Comparison of ENCODE assay signal across 21 cellular contexts in genomic region chr12:27104546-27104945, GRCh38. TPM values are rescaled to one million over a fixed set of nuclear protein-coding genes. Genes with fewer than 3 reads are reported as not detected.
A peak's percentile ranks its signal among the peaks of the same experiment; 100 is the strongest.
DNase-seq lines count a peak whose midpoint lies in the region; ATAC-seq and TF ChIP-seq lines count a peak whose summit lies in the region.
"Had no signal": no experiment of that assay in that cellular context is flagged by ENCODE, and none has a peak within 500 bp of the region (broad histone marks: within the 10 kb centered on the region; RNA-seq: fewer than 3 reads in every experiment).

No MANE protein-coding gene starts in this region.

- no peaks in the 10 kb centered on the region for H3K9me3 Mint-ChIP-seq in activated CD8-positive, alpha-beta memory T cell treated with anti-CD3 and anti-CD28 coated beads, Interleukin-2, amount 10 ng/mL, durations not matched to agents 7 days and 5 days (ENCODE audit: low read depth)
- H3K9me3 Mint-ChIP-seq in activated naive CD4-positive, alpha-beta T cell treated with anti-CD3 and anti-CD28 coated beads, Interleukin-2, amount 10 ng/mL, durations not matched to agents 7 days and 5 days = no peaks in the 10 kb centered on the region

- H3K27me3 Mint-ChIP-seq in activated CD8-positive, alpha-beta memory T cell treated with anti-CD3 and anti-CD28 coated beads, Interleukin-2, amount 10 ng/mL, durations not matched to agents 7 days and 5 days = no peaks in the 10 kb centered on the region
- H3K27me3 Mint-ChIP-seq in activated naive CD4-positive, alpha-beta T cell treated with anti-CD3 and anti-CD28 coated beads, Interleukin-2, amount 10 ng/mL, durations not matched to agents 7 days and 5 days = no peaks in the 10 kb centered on the region

- ATAC-seq in GM18868 (IDR thresholded peaks at IDR 0.05; ENCODE audit: unreplicated experiment) = no peak
- no peak for ATAC-seq in activated CD8-positive, alpha-beta memory T cell treated with anti-CD3 and anti-CD28 coated beads, Interleukin-2, amount 10 ng/mL, durations not matched to agents 7 days and 5 days

- no peak overlapping the region for H3K14ac ChIP-seq in mesenchymal stem cell (ENCODE audit: low read length in 2 of 2)

- no peak overlapping the region for H2BK15ac ChIP-seq in mesenchymal stem cell (ENCODE audit: low read depth, poor library complexity, severe bottlenecking)

- H2AK5ac ChIP-seq in mesenchymal stem cell (ENCODE audit: low read length, severe bottlenecking) = no peak overlapping the region

- no peak overlapping the region for H3K27ac Mint-ChIP-seq in activated CD8-positive, alpha-beta memory T cell treated with anti-CD3 and anti-CD28 coated beads, Interleukin-2, amount 10 ng/mL, durations not matched to agents 7 days and 5 days
- H3K27ac Mint-ChIP-seq in activated naive CD4-positive, alpha-beta T cell treated with anti-CD3 and anti-CD28 coated beads, Interleukin-2, amount 10 ng/mL, durations not matched to agents 7 days and 5 days = no peak overlapping the region
- H3K27ac Mint-ChIP-seq: H9 had no signal

- WGBS in mesenchymal stem cell = no CpG with 5 or more reads among the region's 4 CpGs

- no peaks in the 10 kb centered on the region for H3K36me3 Mint-ChIP-seq in activated CD8-positive, alpha-beta memory T cell treated with anti-CD3 and anti-CD28 coated beads, Interleukin-2, amount 10 ng/mL, durations not matched to agents 7 days and 5 days
- H3K36me3 Mint-ChIP-seq in activated naive CD4-positive, alpha-beta T cell treated with anti-CD3 and anti-CD28 coated beads, Interleukin-2, amount 10 ng/mL, durations not matched to agents 7 days and 5 days = no peaks in the 10 kb centered on the region

- H3K9ac ChIP-seq in mesenchymal stem cell (ENCODE audit: low read length) = no peak overlapping the region

- no peak overlapping the region for H4K91ac ChIP-seq in mesenchymal stem cell (ENCODE audit: low read length)

- CTCF ChIA-PET in activated CD8-positive, alpha-beta memory T cell treated with anti-CD3 and anti-CD28 coated beads, Interleukin-2, amount 10 ng/mL, durations not matched to agents 7 days and 5 days (lab: Charles Lee) = no interaction called here
- CTCF ChIA-PET in activated naive CD4-positive, alpha-beta T cell treated with anti-CD3 and anti-CD28 coated beads, Interleukin-2, amount 10 ng/mL, durations not matched to agents 7 days and 5 days (lab: Charles Lee) = interaction anchor here (1.0 kb wide), 1 partner anchor 19 kb away, joined by 4 read pairs; no protein-coding TSS in a partner anchor

- no peak overlapping the region for H3K4me3 Mint-ChIP-seq in activated CD8-positive, alpha-beta memory T cell treated with anti-CD3 and anti-CD28 coated beads, Interleukin-2, amount 10 ng/mL, durations not matched to agents 7 days and 5 days
- no peak overlapping the region for H3K4me3 Mint-ChIP-seq in activated naive CD4-positive, alpha-beta T cell treated with anti-CD3 and anti-CD28 coated beads, Interleukin-2, amount 10 ng/mL, durations not matched to agents 7 days and 5 days
- H3K4me3 Mint-ChIP-seq: H9 had no signal

- H2BK12ac ChIP-seq in mesenchymal stem cell (ENCODE audit: low read length in 2 of 2) = no peak overlapping the region

- no peak overlapping the region for H3K23ac ChIP-seq in mesenchymal stem cell (ENCODE audit: low read length in 2 of 2)

- H3K4me1 Mint-ChIP-seq in activated CD8-positive, alpha-beta memory T cell treated with anti-CD3 and anti-CD28 coated beads, Interleukin-2, amount 10 ng/mL, durations not matched to agents 7 days and 5 days = peaks cover 5% of the 10 kb centered on the region
- peaks cover 4% of the 10 kb centered on the region for H3K4me1 Mint-ChIP-seq in activated naive CD4-positive, alpha-beta T cell treated with anti-CD3 and anti-CD28 coated beads, Interleukin-2, amount 10 ng/mL, durations not matched to agents 7 days and 5 days

- no peak overlapping the region for H3K4me3 ChIP-seq in AG10803 (ENCODE audit: low read length)
- no peak overlapping the region for H3K4me3 ChIP-seq in choroid plexus epithelial cell (ENCODE audit: low read depth, low read length)
- H3K4me3 ChIP-seq in mesenchymal stem cell (ENCODE audit: insufficient read depth in 1 of 2, low read depth in 1 of 2, low read length in 2 of 2) = no peak overlapping the region
- H3K4me3 ChIP-seq: Peyer's patch had no signal

- H3K36me3 ChIP-seq in mesenchymal stem cell (ENCODE audit: control insufficient read depth in 1 of 2, insufficient read depth in 2 of 2, low read depth in 1 of 2, low read length in 2 of 2) = no peaks in the 10 kb centered on the region
- H3K36me3 ChIP-seq: Peyer's patch had no signal

- no peaks in the 10 kb centered on the region for H3K27me3 ChIP-seq in mesenchymal stem cell (ENCODE audit: control insufficient read depth in 1 of 2, insufficient read depth in 1 of 2, low read length in 2 of 2)
- H3K27me3 ChIP-seq: Peyer's patch had no signal

- no peaks in the 10 kb centered on the region for H3K79me1 ChIP-seq in mesenchymal stem cell (replicated peaks; ENCODE audit: low read length, poor library complexity, severe bottlenecking)

- H3K4me2 ChIP-seq in mesenchymal stem cell (ENCODE audit: low read length, poor library complexity, severe bottlenecking) = no peak overlapping the region

- no peaks in the 10 kb centered on the region for H3K4me1 ChIP-seq in mesenchymal stem cell (ENCODE audit: control insufficient read depth, insufficient read depth, low read depth, low read length)
- H3K4me1 ChIP-seq: Peyer's patch had no signal

- H4K8ac ChIP-seq in mesenchymal stem cell (ENCODE audit: low read length) = no peak overlapping the region

- no peak overlapping the region for H2BK5ac ChIP-seq in mesenchymal stem cell (ENCODE audit: low read depth, low read length, poor library complexity, severe bottlenecking)

- H3K18ac ChIP-seq in mesenchymal stem cell (ENCODE audit: low read depth in 1 of 2, low read length in 2 of 2) = no peak overlapping the region

- no peaks in the 10 kb centered on the region for H3K9me3 ChIP-seq in mesenchymal stem cell (ENCODE audit: control insufficient read depth, low read length)
- H3K9me3 ChIP-seq: Peyer's patch had no signal

- no peak overlapping the region for H3K4ac ChIP-seq in mesenchymal stem cell (ENCODE audit: low read depth in 1 of 2, low read length in 2 of 2)

- no peak overlapping the region for H2AFZ ChIP-seq in mesenchymal stem cell (ENCODE audit: low read depth, low read length)

- no peak for TF ChIP-seq CTCF in AG10803 (conservative IDR thresholded peaks at IDR 0.05; ENCODE audit: low read length)
- TF ChIP-seq CTCF in choroid plexus epithelial cell (conservative IDR thresholded peaks at IDR 0.05; ENCODE audit: low read depth, low read length) = no peak

- peak; percentile 62 for DNase-seq in AG10803 (ENCODE audit: low read depth)
- DNase-seq in M059J (ENCODE audit: low read depth) = peak; percentile 9
- peak; percentile 68 for DNase-seq in choroid plexus epithelial cell (ENCODE audit: low read depth)
- peak; percentile 34 for DNase-seq in mesenchymal stem cell
- no peak for DNase-seq in activated CD8-positive, alpha-beta memory T cell treated with anti-CD3 and anti-CD28 coated beads, Interleukin-2, amount 50 U/mL, for 48 hours
- no peak for DNase-seq in activated CD8-positive, alpha-beta memory T cell treated with anti-CD3 and anti-CD28 coated beads, Interleukin-2, amount 10 ng/mL, durations not matched to agents 7 days and 5 days
- no peak for DNase-seq in activated naive CD4-positive, alpha-beta T cell treated with anti-CD3 and anti-CD28 coated beads, Interleukin-2, amount 10 ng/mL, durations not matched to agents 7 days and 5 days
- DNase-seq: DMS79 treated with DMSO at 0.1 percent for 48 hours; H9; NCI-H1105 treated with DMSO at 0.1 percent for 48 hours; NCI-H1694 treated with DMSO at 0.1 percent for 48 hours; NCI-H2107; NCI-H510A; NCI-H748 treated with DMSO at 0.1 percent for 48 hours; NK-92 treated with Interleukin-12 subunit alpha and Interleukin-12 subunit beta, amount 100 ng/mL, for 24 hours; Peyer's patch had no signal

- no peak overlapping the region for H3K27ac ChIP-seq in mesenchymal stem cell (ENCODE audit: low read length, poor library complexity, severe bottlenecking)
- H3K27ac ChIP-seq: C4-2B, Peyer's patch had no signal

- no peak overlapping the region for H2BK120ac ChIP-seq in mesenchymal stem cell (ENCODE audit: low read depth, low read length)

RNA-seq across cellular contexts. Expression of gene C12orf71, which starts 22.2 kb away (rescaled TPM):
- total RNA-seq in M059J (2014; rRNA removed; shearing (Covaris generic)) = not detected in 2 replicates
- not detected for polyA plus RNA-seq in mesenchymal stem cell (2013, experiment 1 of 2)
- polyA plus RNA-seq in mesenchymal stem cell (2013, experiment 2 of 2) = not detected
- not detected for total RNA-seq in activated CD8-positive, alpha-beta memory T cell treated with anti-CD3 and anti-CD28 coated beads, Interleukin-2, amount 10 ng/mL, durations not matched to agents 7 days and 5 days
- total RNA-seq: G401, H9, LHCN-M2, Peyer's patch, SK-MEL-5 had no signal

Comparison
In these comparisons a context has a peak if more than half of its experiments do, and no peak if none do; other contexts are left out.
1. DNase-seq: peak in AG10803 (single experiment), M059J (single experiment), choroid plexus epithelial cell (single experiment) and mesenchymal stem cell (single experiment); none in activated CD8-positive, alpha-beta memory T cell treated with anti-CD3 and anti-CD28 coated beads, Interleukin-2, amount 50 U/mL, for 48 hours (single experiment), activated CD8-positive, alpha-beta memory T cell treated with anti-CD3 and anti-CD28 coated beads, Interleukin-2, amount 10 ng/mL, durations not matched to agents 7 days and 5 days (single experiment) and activated naive CD4-positive, alpha-beta T cell treated with anti-CD3 and anti-CD28 coated beads, Interleukin-2, amount 10 ng/mL, durations not matched to agents 7 days and 5 days (single experiment).